15 cellular contexts compared by ENCODE assay signal in the genomic region with DNA sequence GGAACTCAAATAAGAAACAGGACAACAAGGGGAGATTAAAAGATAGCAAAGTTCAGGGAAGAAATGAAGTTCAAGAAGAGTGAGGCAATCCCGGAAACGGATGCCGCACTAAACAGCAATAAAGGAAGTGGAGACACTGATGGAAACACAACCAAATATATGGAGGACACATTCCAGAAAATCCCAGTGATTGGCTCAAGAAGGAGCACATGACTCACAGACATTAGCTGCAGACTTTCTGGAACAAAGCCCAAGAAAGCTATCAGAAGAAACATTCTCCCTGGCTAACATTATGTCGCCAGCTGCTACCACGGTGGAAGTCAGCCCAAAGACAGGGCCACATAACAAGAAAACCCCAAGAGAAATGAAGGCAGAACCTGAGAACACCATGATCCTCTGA. TPM values are rescaled to one million over a fixed set of nuclear protein-coding genes. Genes with fewer than 3 reads are reported as not detected.
DNase-seq lines count a peak whose midpoint lies in the region; ATAC-seq, FAIRE-seq and TF ChIP-seq lines count a peak whose summit lies in the region.
"Had no signal": no experiment of that assay in that cellular context is flagged by ENCODE, and none has a peak within 500 bp of the region (broad histone marks: within the 10 kb centered on the region; RNA-seq: fewer than 3 reads in every experiment).

No MANE protein-coding gene starts in this region.

- H3K4me1 ChIP-seq in astrocyte (ENCODE audit: insufficient read depth, low read length), result no peaks in the 10 kb centered on the region
- H3K4me1 ChIP-seq in smooth muscle cell (ENCODE audit: low read depth), result no peaks in the 10 kb centered on the region

- no peak for FAIRE-seq in astrocyte (lab: Jason Lieb, UNC)

- no peak overlapping the region for H3K4me3 ChIP-seq in astrocyte (ENCODE audit: insufficient read depth, low read depth, low read length)
- no peak overlapping the region for H3K4me3 ChIP-seq in smooth muscle cell
- H3K4me3 ChIP-seq: skin epidermis had no signal

- no peak for ATAC-seq in HG03108 (IDR thresholded peaks at IDR 0.05; ENCODE audit: unreplicated experiment)
- ATAC-seq: activated CD8-positive, alpha-beta T cell treated with anti-CD3 and anti-CD28 coated beads, Interleukin-2, amount 10 ng/mL, durations not matched to agents 7 days and 5 days had no signal

- no peaks in the 10 kb centered on the region for H3K27me3 Mint-ChIP-seq in astrocyte (ENCODE audit: low read depth, unreplicated experiment)
- H3K27me3 Mint-ChIP-seq: activated naive CD8-positive, alpha-beta T cell had no signal

- TF ChIP-seq CTCF in astrocyte (IDR thresholded peaks at IDR 0.05; ENCODE audit: insufficient read depth, low read depth, low read length) (no peak), smooth muscle cell (IDR thresholded peaks at IDR 0.05; ENCODE audit: borderline replicate concordance, insufficient read depth, poor library complexity, severe bottlenecking) (no peak)

- no peaks in the 10 kb centered on the region for H3F3A ChIP-seq in smooth muscle cell (ENCODE audit: low read depth)

- H3K36me3 Mint-ChIP-seq in astrocyte (ENCODE audit: low read depth, unreplicated experiment), result peaks cover 3% of the 10 kb centered on the region
- H3K36me3 Mint-ChIP-seq: activated naive CD8-positive, alpha-beta T cell had no signal

- H3K36me3 ChIP-seq in astrocyte (ENCODE audit: insufficient read depth, low read length) (no peaks in the 10 kb centered on the region), smooth muscle cell (ENCODE audit: low read depth) (no peaks in the 10 kb centered on the region)

- peaks cover 2% of the 10 kb centered on the region for H3K9me3 Mint-ChIP-seq in astrocyte (ENCODE audit: unreplicated experiment)

- H3K27ac Mint-ChIP-seq in astrocyte (ENCODE audit: unreplicated experiment), result no peak overlapping the region
- H3K27ac Mint-ChIP-seq: activated CD8-positive, alpha-beta T cell treated with anti-CD3 and anti-CD28 coated beads, Interleukin-2, amount 10 ng/mL, durations not matched to agents 7 days and 5 days; activated naive CD8-positive, alpha-beta T cell; CD8-positive, alpha-beta memory T cell had no signal

- DNase-seq in Daoy (ENCODE audit: low read depth) (peak; percentile 28), NCI-H2171 (lab: John Stamatoyannopoulos, UW) (peak; percentile 47), astrocyte (ENCODE audit: low read depth) (peak; percentile 61), hepatic stellate cell (ENCODE audit: low spot score) (peak; percentile 50), smooth muscle cell (lab: John Stamatoyannopoulos, UW; ENCODE audit: unreplicated experiment) (no peak), nucleus accumbens (lab: John Stamatoyannopoulos, UW) (no peak)
- no peak for DNase-seq in stimulated activated CD4-positive, alpha-beta T cell treated with anti-CD3 and anti-CD28 coated beads, Interleukin-4, amount 100 ng/mL, for 24 hours
- DNase-seq: activated CD8-positive, alpha-beta T cell treated with anti-CD3 and anti-CD28 coated beads, Interleukin-2, amount 10 ng/mL, durations not matched to agents 7 days and 5 days; CD8-positive, alpha-beta memory T cell; effector CD4-positive, alpha-beta T cell; NCI-H526 treated with DMSO at 0.1 percent for 48 hours; T-helper 1 cell had no signal

- H3K9ac ChIP-seq in astrocyte (ENCODE audit: low read length), result no peak overlapping the region
- H3K9ac ChIP-seq in smooth muscle cell (ENCODE audit: low read depth), result no peak overlapping the region

- peak overlapping the region; percentile 17 for H3K4me2 ChIP-seq in astrocyte (ENCODE audit: low read length)
- H3K4me2 ChIP-seq in smooth muscle cell, result no peak overlapping the region

- H3K79me2 ChIP-seq in astrocyte (ENCODE audit: insufficient read depth, low read length) (no peaks in the 10 kb centered on the region), smooth muscle cell (ENCODE audit: low read depth) (peaks cover 27% of the 10 kb centered on the region)

- H3K4me3 Mint-ChIP-seq in astrocyte (ENCODE audit: unreplicated experiment), result no peak overlapping the region
- H3K4me3 Mint-ChIP-seq: activated CD8-positive, alpha-beta T cell treated with anti-CD3 and anti-CD28 coated beads, Interleukin-2, amount 10 ng/mL, durations not matched to agents 7 days and 5 days; activated naive CD8-positive, alpha-beta T cell; CD8-positive, alpha-beta memory T cell had no signal

- H4K20me1 ChIP-seq in astrocyte (ENCODE audit: insufficient read depth, low read length), result no peaks in the 10 kb centered on the region
- H4K20me1 ChIP-seq in smooth muscle cell (ENCODE audit: low read depth), result peaks cover 7% of the 10 kb centered on the region

- WGBS in smooth muscle cell (ENCODE audit: low lambda C conversion rate), result 79% methylated on average over 5 of the region's 5 CpGs

- no peak overlapping the region for H2AFZ ChIP-seq in astrocyte (ENCODE audit: low read depth, low read length)
- H2AFZ ChIP-seq in smooth muscle cell (ENCODE audit: low read depth), result no peak overlapping the region

- H3K9me3 ChIP-seq in astrocyte (ENCODE audit: insufficient read depth, low read depth, low read length) (no peaks in the 10 kb centered on the region), smooth muscle cell (replicated peaks; ENCODE audit: low read depth) (no peaks in the 10 kb centered on the region)

- no peak overlapping the region for H3K27ac ChIP-seq in astrocyte (ENCODE audit: low read depth, low read length)
- no peak overlapping the region for H3K27ac ChIP-seq in smooth muscle cell (ENCODE audit: low read depth)

- H3K4me1 Mint-ChIP-seq in astrocyte (ENCODE audit: low read depth, unreplicated experiment), result peaks cover 11% of the 10 kb centered on the region

- H3K27me3 ChIP-seq in astrocyte (ENCODE audit: insufficient read depth, low read length) (no peaks in the 10 kb centered on the region), smooth muscle cell (ENCODE audit: low read depth) (no peaks in the 10 kb centered on the region)

RNA-seq across cellular contexts. Expression of a gene that starts 18.1 kb away (rescaled TPM):
- 32.7 and 35.0 TPM in 2 replicates for total RNA-seq in Daoy (2014; rRNA removed; shearing (Covaris generic))
- total RNA-seq in astrocyte (69.7 and 70.3 TPM in 2 replicates), smooth muscle cell (109 and 149 TPM in 2 replicates)
- 64.3 and 72.0 TPM in 2 replicates for polyA plus RNA-seq in smooth muscle cell

Comparison
In these comparisons a context has a peak if more than half of its experiments do, and no peak if none do; other contexts are left out.
1. DNase-seq: peak in Daoy (single experiment), NCI-H2171 (single experiment), astrocyte (single experiment) and hepatic stellate cell (single experiment); none in smooth muscle cell (single experiment), nucleus accumbens (0 of 56) and stimulated activated CD4-positive, alpha-beta T cell treated with anti-CD3 and anti-CD28 coated beads, Interleukin-4, amount 100 ng/mL, for 24 hours (single experiment).